ENCODE assay signal across 11 cellular contexts in genomic region chr6:156827382-156827781, GRCh38. TPM values are rescaled to one million over a fixed set of nuclear protein-coding genes. Genes with fewer than 3 reads are reported as not detected.
DNase-seq lines count a peak whose midpoint lies in the region; ATAC-seq and TF ChIP-seq lines count a peak whose summit lies in the region.
"Had no signal": no experiment of that assay in that cellular context is flagged by ENCODE, and none has a peak within 500 bp of the region (broad histone marks: within the 10 kb centered on the region; RNA-seq: fewer than 3 reads in every experiment).

No MANE protein-coding gene starts in this region.

- H3K56ac ChIP-seq in mesendoderm (ENCODE audit: low read length) = peak overlapping the region; percentile 57

- DNase-seq in activated CD8-positive, alpha-beta T cell treated with anti-CD3 and anti-CD28 coated beads for 36 hours = no peak
- DNase-seq in activated CD8-positive, alpha-beta T cell treated with anti-CD3 and anti-CD28 coated beads, Interleukin-2, amount 10 ng/mL, durations not matched to agents 7 days and 5 days = no peak
- DNase-seq in choroid plexus epithelial cell (ENCODE audit: low read depth) (peak; percentile 42), mesendoderm (no peak), uterus (peak in 1 of 2 donors; percentile 41), NCI-H2227 (lab: John Stamatoyannopoulos, UW; ENCODE audit: unreplicated experiment) (no peak), GM19238 (ENCODE audit: insufficient read length, low spot score) (no peak), GM10248 (ENCODE audit: extremely low spot score) (no peak)
- DNase-seq: activated CD4-positive, alpha-beta memory T cell treated with anti-CD3 and anti-CD28 coated beads, Interleukin-2, amount 10 ng/mL, durations not matched to agents 7 days and 5 days; NCI-H1694; SHP77 had no signal

- H3K4me1 ChIP-seq in mesendoderm (ENCODE audit: control insufficient read depth, low read depth, low read length) (peaks cover 8% of the 10 kb centered on the region), uterus (peaks cover 0 to 10% of the 10 kb centered on the region in 2 donors)

- no peak overlapping the region for H4K5ac ChIP-seq in mesendoderm (ENCODE audit: low read length)

- no peak overlapping the region for H3K9ac ChIP-seq in mesendoderm (ENCODE audit: low read length)

- no peaks in the 10 kb centered on the region for H3K9me3 ChIP-seq in uterus

- H3K36me3 ChIP-seq in mesendoderm (ENCODE audit: control insufficient read depth, insufficient read depth, low read length) (no peaks in the 10 kb centered on the region), uterus (no peaks in the 10 kb centered on the region)

- H2BK5ac ChIP-seq in mesendoderm (ENCODE audit: low read length) = no peak overlapping the region

- H3K79me1 ChIP-seq in mesendoderm (ENCODE audit: low read length) = peaks cover 25% of the 10 kb centered on the region

- TF ChIP-seq CTCF in activated CD8-positive, alpha-beta T cell treated with anti-CD3 and anti-CD28 coated beads for 36 hours (IDR thresholded peaks at IDR 0.05) = no peak
- TF ChIP-seq CTCF in choroid plexus epithelial cell (conservative IDR thresholded peaks at IDR 0.05; ENCODE audit: low read depth, low read length) (no peak), uterus (IDR thresholded peaks at IDR 0.05) (no peak), GM10248 (IDR thresholded peaks at IDR 0.05; ENCODE audit: control extremely low read depth, extremely low read depth, low read depth, missing control alignments) (no peak)

- no peak overlapping the region for H4K8ac ChIP-seq in mesendoderm (ENCODE audit: low read depth, low read length)

- H2BK120ac ChIP-seq in mesendoderm (ENCODE audit: low read depth, low read length) = no peak overlapping the region

- no peaks in the 10 kb centered on the region for H3K27me3 Mint-ChIP-seq in activated CD8-positive, alpha-beta T cell treated with anti-CD3 and anti-CD28 coated beads for 36 hours
- no peaks in the 10 kb centered on the region for H3K27me3 Mint-ChIP-seq in activated CD8-positive, alpha-beta T cell treated with anti-CD3 and anti-CD28 coated beads, Interleukin-2, amount 10 ng/mL, durations not matched to agents 7 days and 5 days (ENCODE audit: low read depth)
- H3K27me3 Mint-ChIP-seq: activated CD4-positive, alpha-beta memory T cell treated with anti-CD3 and anti-CD28 coated beads, Interleukin-2, amount 10 ng/mL, durations not matched to agents 7 days and 5 days had no signal

- CTCF ChIA-PET in activated CD8-positive, alpha-beta T cell treated with anti-CD3 and anti-CD28 coated beads for 36 hours (lab: Charles Lee) = no interaction called here
- CTCF ChIA-PET in activated CD8-positive, alpha-beta T cell treated with anti-CD3 and anti-CD28 coated beads, Interleukin-2, amount 10 ng/mL, durations not matched to agents 7 days and 5 days (lab: Charles Lee) = no interaction called here
- CTCF ChIA-PET in GM10248 (lab: Yijun Ruan, JAX) = interaction anchor here (1.1 to 2.7 kb wide), 3 partner anchors 8 to 207 kb away, joined by 3 to 8 read pairs (median 4); no protein-coding TSS in a partner anchor

- ATAC-seq in activated CD8-positive, alpha-beta T cell treated with anti-CD3 and anti-CD28 coated beads for 36 hours = no peak
- no peak for ATAC-seq in activated CD8-positive, alpha-beta T cell treated with anti-CD3 and anti-CD28 coated beads, Interleukin-2, amount 10 ng/mL, durations not matched to agents 7 days and 5 days

- peak overlapping the region; percentile 40 for H3K27ac Mint-ChIP-seq in activated CD8-positive, alpha-beta T cell treated with anti-CD3 and anti-CD28 coated beads for 36 hours
- H3K27ac Mint-ChIP-seq in activated CD8-positive, alpha-beta T cell treated with anti-CD3 and anti-CD28 coated beads, Interleukin-2, amount 10 ng/mL, durations not matched to agents 7 days and 5 days = no peak overlapping the region
- H3K27ac Mint-ChIP-seq: activated CD4-positive, alpha-beta memory T cell treated with anti-CD3 and anti-CD28 coated beads, Interleukin-2, amount 10 ng/mL, durations not matched to agents 7 days and 5 days had no signal

- H3K4me1 Mint-ChIP-seq in activated CD8-positive, alpha-beta T cell treated with anti-CD3 and anti-CD28 coated beads for 36 hours (ENCODE audit: low read depth) = peaks cover 74% of the 10 kb centered on the region
- peaks cover 33% of the 10 kb centered on the region for H3K4me1 Mint-ChIP-seq in activated CD8-positive, alpha-beta T cell treated with anti-CD3 and anti-CD28 coated beads, Interleukin-2, amount 10 ng/mL, durations not matched to agents 7 days and 5 days (ENCODE audit: low read depth)

- POLR2A ChIA-PET in activated CD8-positive, alpha-beta T cell treated with anti-CD3 and anti-CD28 coated beads for 36 hours (lab: Charles Lee) = interaction anchor here (0.6 to 1.0 kb wide), 2 partner anchors 49 to 194 kb away, joined by 3 read pairs; no protein-coding TSS in a partner anchor
- POLR2A ChIA-PET in activated CD8-positive, alpha-beta T cell treated with anti-CD3 and anti-CD28 coated beads, Interleukin-2, amount 10 ng/mL, durations not matched to agents 7 days and 5 days (lab: Charles Lee) = interaction anchor here (0.6 kb wide), 1 partner anchor 42 kb away, joined by 6 read pairs; no protein-coding TSS in a partner anchor
- POLR2A ChIA-PET in GM10248 (lab: Yijun Ruan, JAX) = no interaction called here

- H3K36me3 Mint-ChIP-seq in activated CD8-positive, alpha-beta T cell treated with anti-CD3 and anti-CD28 coated beads for 36 hours (ENCODE audit: low read depth) = peaks cover 21% of the 10 kb centered on the region
- H3K36me3 Mint-ChIP-seq in activated CD8-positive, alpha-beta T cell treated with anti-CD3 and anti-CD28 coated beads, Interleukin-2, amount 10 ng/mL, durations not matched to agents 7 days and 5 days (ENCODE audit: low read depth) = peaks cover 19% of the 10 kb centered on the region

- no peak overlapping the region for H3K23ac ChIP-seq in mesendoderm (ENCODE audit: low read length)

- TF ChIP-seq POLR2A in uterus (IDR thresholded peaks at IDR 0.05) = no peak

- H3K4ac ChIP-seq in mesendoderm (ENCODE audit: low read depth, low read length) = no peak overlapping the region

- H2BK15ac ChIP-seq in mesendoderm (replicated peaks; ENCODE audit: low read depth) = no peak overlapping the region

- H2AK5ac ChIP-seq in mesendoderm (ENCODE audit: low read length) = no peak overlapping the region

- H3K79me2 ChIP-seq in mesendoderm (ENCODE audit: control insufficient read depth, insufficient read depth, low read length) = peaks cover 65% of the 10 kb centered on the region

- WGBS in mesendoderm (ENCODE audit: extremely low coverage, insufficient coverage, low lambda C conversion rate) = no CpG with 5 or more reads among the region's 4 CpGs

- H3K27ac ChIP-seq in mesendoderm (ENCODE audit: low read depth, low read length) (peak overlapping the region; percentile 23), uterus (peak overlapping the region; percentile 57 to 73)

- no peaks in the 10 kb centered on the region for H3K27me3 ChIP-seq in mesendoderm (ENCODE audit: insufficient read depth, low read length, poor library complexity)
- H3K27me3 ChIP-seq in uterus = no peaks in the 10 kb centered on the region

- intact Hi-C loops in activated CD8-positive, alpha-beta T cell treated with anti-CD3 and anti-CD28 coated beads for 36 hours (cut with micrococcal nuclease) = no loop called here
- intact Hi-C loops in uterus (cut with DNase I; ENCODE audit: low total_unique reads) = no loop called here

- no peak overlapping the region for H3K18ac ChIP-seq in mesendoderm (ENCODE audit: low read length)

- H3K4me2 ChIP-seq in mesendoderm (ENCODE audit: low read length) = no peak overlapping the region

- no peaks in the 10 kb centered on the region for H3K9me3 Mint-ChIP-seq in activated CD8-positive, alpha-beta T cell treated with anti-CD3 and anti-CD28 coated beads for 36 hours
- no peaks in the 10 kb centered on the region for H3K9me3 Mint-ChIP-seq in activated CD8-positive, alpha-beta T cell treated with anti-CD3 and anti-CD28 coated beads, Interleukin-2, amount 10 ng/mL, durations not matched to agents 7 days and 5 days (ENCODE audit: insufficient read depth)
- H3K9me3 Mint-ChIP-seq: activated CD4-positive, alpha-beta memory T cell treated with anti-CD3 and anti-CD28 coated beads, Interleukin-2, amount 10 ng/mL, durations not matched to agents 7 days and 5 days had no signal

- H3K4me3 ChIP-seq in choroid plexus epithelial cell (ENCODE audit: low read depth, low read length) (no peak overlapping the region), mesendoderm (ENCODE audit: low read length) (no peak overlapping the region), uterus (no peak overlapping the region)

- H3K4me3 Mint-ChIP-seq in activated CD8-positive, alpha-beta T cell treated with anti-CD3 and anti-CD28 coated beads for 36 hours = no peak overlapping the region
- H3K4me3 Mint-ChIP-seq in activated CD8-positive, alpha-beta T cell treated with anti-CD3 and anti-CD28 coated beads, Interleukin-2, amount 10 ng/mL, durations not matched to agents 7 days and 5 days = no peak overlapping the region
- H3K4me3 Mint-ChIP-seq: activated CD4-positive, alpha-beta memory T cell treated with anti-CD3 and anti-CD28 coated beads, Interleukin-2, amount 10 ng/mL, durations not matched to agents 7 days and 5 days had no signal

RNA-seq across cellular contexts. Expression of gene ARID1B, which starts 50.2 kb away (rescaled TPM):
- total RNA-seq in activated CD8-positive, alpha-beta T cell treated with anti-CD3 and anti-CD28 coated beads for 36 hours = 10 to 100 TPM; 36.9 to 38.9 TPM
- 10 to 100 TPM; 60.9 to 62.4 TPM for total RNA-seq in activated CD8-positive, alpha-beta T cell treated with anti-CD3 and anti-CD28 coated beads, Interleukin-2, amount 10 ng/mL, durations not matched to agents 7 days and 5 days
- polyA plus RNA-seq in mesendoderm (2013, experiment 1 of 2) = 43.9 TPM
- polyA plus RNA-seq in mesendoderm (2013, experiment 2 of 2) = 42.1 TPM
- 100 to 1,000 TPM in 2 of 4 donors, 10 to 100 TPM in 2; 63.8 to 198 (median 125) TPM for total RNA-seq in uterus
